ENCODE assay signal across 24 cellular contexts in the genomic region with DNA sequence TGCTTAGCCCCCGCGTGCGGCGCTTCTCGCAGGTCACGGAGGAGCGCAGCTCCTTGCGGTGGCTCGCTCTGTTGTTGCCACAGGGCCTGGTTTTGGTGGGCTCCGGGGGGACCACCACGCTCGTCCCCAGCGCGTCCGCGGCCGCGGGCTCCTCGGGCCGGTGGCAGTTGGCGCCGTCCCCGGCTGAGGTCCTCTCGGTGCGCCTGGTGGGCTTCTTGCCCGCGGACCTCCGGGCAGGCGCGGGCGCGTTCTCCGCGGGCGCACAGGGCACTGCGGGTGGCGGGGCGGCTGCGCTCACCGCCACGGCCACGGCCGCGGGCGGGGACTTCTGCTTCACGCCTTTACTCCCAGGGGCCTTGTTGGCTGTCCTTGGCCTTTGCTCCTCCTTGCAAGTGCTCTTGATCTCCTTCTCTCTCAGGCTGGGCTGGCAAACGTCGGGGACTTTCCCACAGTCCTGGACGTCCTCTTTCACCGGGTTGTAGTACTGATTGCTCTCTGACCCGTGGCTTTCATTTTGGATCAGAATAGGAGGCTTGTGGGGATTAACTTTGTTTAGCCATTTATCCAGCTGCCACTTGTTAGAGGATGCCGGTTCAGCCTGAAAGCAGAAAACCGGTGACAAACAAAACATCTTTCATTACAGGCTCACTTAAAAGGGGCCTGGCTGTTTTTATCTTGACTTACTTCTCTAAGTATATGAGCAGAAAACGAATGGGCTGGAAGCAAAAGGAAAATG.
"Had no signal": no experiment of that assay in that cellular context is flagged by ENCODE, and none has a peak within 500 bp of the region (broad histone marks: within the 10 kb centered on the region; RNA-seq: fewer than 3 reads in every experiment).

No MANE protein-coding gene starts in this region.

- DNase-seq: activated CD4-positive, alpha-beta T cell treated with anti-CD3 and anti-CD28 coated beads, Interleukin-2, amount 10 ng/mL, durations not matched to agents 7 days and 5 days; activated CD8-positive, alpha-beta memory T cell treated with anti-CD3 and anti-CD28 coated beads, Interleukin-2, amount 10 ng/mL, durations not matched to agents 7 days and 5 days; activated CD8-positive, alpha-beta T cell treated with anti-CD3 and anti-CD28 coated beads for 36 hours; activated T-cell treated with anti-CD3 and anti-CD28 coated beads for 4 hours; aorta; central memory CD4-positive, alpha-beta T cell; dorsolateral prefrontal cortex; effector memory CD8-positive, alpha-beta T cell; glutamatergic neuron; immature natural killer cell; natural killer cell; right lobe of liver; small intestine; stimulated activated CD4-positive, alpha-beta T cell treated with anti-CD3 and anti-CD28 coated beads, Interleukin-2, amount 100 ng/mL, for 24 hours; stimulated activated naive CD4-positive, alpha-beta T cell had no signal

- H3K4me1 Mint-ChIP-seq: activated CD4-positive, alpha-beta T cell treated with anti-CD3 and anti-CD28 coated beads, Interleukin-2, amount 10 ng/mL, durations not matched to agents 7 days and 5 days; activated CD8-positive, alpha-beta memory T cell treated with anti-CD3 and anti-CD28 coated beads, Interleukin-2, amount 10 ng/mL, durations not matched to agents 7 days and 5 days; immature natural killer cell; natural killer cell had no signal

- ATAC-seq: activated CD4-positive, CD25-positive, alpha-beta regulatory T cell treated with anti-CD3 and anti-CD28 coated beads, Interleukin-2, amount 50 U/mL, for 24 hours; activated CD8-positive, alpha-beta memory T cell treated with anti-CD3 and anti-CD28 coated beads, Interleukin-2, amount 10 ng/mL, durations not matched to agents 7 days and 5 days; activated CD8-positive, alpha-beta T cell treated with anti-CD3 and anti-CD28 coated beads for 36 hours; activated naive CD4-positive, alpha-beta T cell treated with anti-CD3 and anti-CD28 coated beads, Interleukin-2, amount 50 U/mL, for 72 hours; effector memory CD8-positive, alpha-beta T cell; left lobe of liver; natural killer cell had no signal

- H3K4me3 Mint-ChIP-seq: activated CD4-positive, alpha-beta T cell treated with anti-CD3 and anti-CD28 coated beads, Interleukin-2, amount 10 ng/mL, durations not matched to agents 7 days and 5 days; activated CD8-positive, alpha-beta memory T cell treated with anti-CD3 and anti-CD28 coated beads, Interleukin-2, amount 10 ng/mL, durations not matched to agents 7 days and 5 days; activated CD8-positive, alpha-beta T cell treated with anti-CD3 and anti-CD28 coated beads for 36 hours; activated T-helper 1 cell treated with anti-CD3 and anti-CD28 coated beads, Interleukin-12 subunit alpha, Interleukin-12 subunit beta, Interleukin-2, Interleukin-4 antibody, amounts not matched to agents 30 ng/mL and 10 ng/mL and 1 ng/mL, durations not matched to agents 14 hours and 24 hours and 36 hours; effector memory CD8-positive, alpha-beta T cell; immature natural killer cell; natural killer cell had no signal

- H3K4me1 ChIP-seq: esophagus muscularis mucosa, parathyroid adenoma, right lobe of liver had no signal

- H3K36me3 ChIP-seq: right lobe of liver had no signal

- H3K36me3 Mint-ChIP-seq: activated CD8-positive, alpha-beta memory T cell treated with anti-CD3 and anti-CD28 coated beads, Interleukin-2, amount 10 ng/mL, durations not matched to agents 7 days and 5 days; activated naive CD4-positive, alpha-beta T cell treated with anti-CD3 and anti-CD28 coated beads, Interleukin-2, amount 50 U/mL, for 72 hours; immature natural killer cell; natural killer cell had no signal

- H3K27ac Mint-ChIP-seq: activated CD4-positive, alpha-beta T cell treated with anti-CD3 and anti-CD28 coated beads, Interleukin-2, amount 10 ng/mL, durations not matched to agents 7 days and 5 days; activated CD8-positive, alpha-beta memory T cell treated with anti-CD3 and anti-CD28 coated beads, Interleukin-2, amount 10 ng/mL, durations not matched to agents 7 days and 5 days; activated CD8-positive, alpha-beta T cell treated with anti-CD3 and anti-CD28 coated beads for 36 hours; activated T-helper 1 cell treated with anti-CD3 and anti-CD28 coated beads, Interleukin-12 subunit alpha, Interleukin-12 subunit beta, Interleukin-2, Interleukin-4 antibody, amounts not matched to agents 30 ng/mL and 10 ng/mL and 1 ng/mL, durations not matched to agents 14 hours and 24 hours and 36 hours; effector memory CD8-positive, alpha-beta T cell; immature natural killer cell; natural killer cell had no signal

- H3K4me3 ChIP-seq: esophagus muscularis mucosa, hepatocyte, lung, right lobe of liver had no signal

- H3K27ac ChIP-seq: dorsolateral prefrontal cortex, esophagus muscularis mucosa, hepatocyte, parathyroid adenoma, right lobe of liver, VCaP had no signal

- H3K9me3 Mint-ChIP-seq: activated CD4-positive, alpha-beta T cell treated with anti-CD3 and anti-CD28 coated beads, Interleukin-2, amount 10 ng/mL, durations not matched to agents 7 days and 5 days; activated CD8-positive, alpha-beta T cell treated with anti-CD3 and anti-CD28 coated beads for 36 hours; activated naive CD4-positive, alpha-beta T cell treated with anti-CD3 and anti-CD28 coated beads, Interleukin-2, amount 50 U/mL, for 72 hours; activated T-helper 1 cell treated with anti-CD3 and anti-CD28 coated beads, Interleukin-12 subunit alpha, Interleukin-12 subunit beta, Interleukin-2, Interleukin-4 antibody, amounts not matched to agents 30 ng/mL and 10 ng/mL and 1 ng/mL, durations not matched to agents 14 hours and 24 hours and 36 hours; effector memory CD8-positive, alpha-beta T cell; immature natural killer cell; natural killer cell had no signal

- H3K27me3 ChIP-seq: dorsolateral prefrontal cortex, esophagus muscularis mucosa, hepatocyte, right lobe of liver had no signal

- H3K9me3 ChIP-seq: esophagus muscularis mucosa, right lobe of liver had no signal

- H3K27me3 Mint-ChIP-seq: activated CD4-positive, alpha-beta T cell treated with anti-CD3 and anti-CD28 coated beads, Interleukin-2, amount 10 ng/mL, durations not matched to agents 7 days and 5 days; activated CD8-positive, alpha-beta memory T cell treated with anti-CD3 and anti-CD28 coated beads, Interleukin-2, amount 10 ng/mL, durations not matched to agents 7 days and 5 days; activated CD8-positive, alpha-beta T cell treated with anti-CD3 and anti-CD28 coated beads for 36 hours had no signal
